In genomic region chr4:6246170-6246634, GRCh38 we compare ENCODE assay signal across 25 cellular contexts. TPM values are rescaled to one million over a fixed set of nuclear protein-coding genes. Genes with fewer than 3 reads are reported as not detected.
"Had no signal": no experiment of that assay in that cellular context is flagged by ENCODE, and none has a peak within 500 bp of the region (broad histone marks: within the 10 kb centered on the region; RNA-seq: fewer than 3 reads in every experiment).

No MANE protein-coding gene starts in this region.

- H3K4me1 Mint-ChIP-seq: nephron progenitor cell; stimulated activated memory B cell treated with anti-CD40 and anti-IgM and Interleukin-4, amounts not matched to agents 10 μg/mL and 1 μg/mL and 100 μg/mL, for 72 hours had no signal

- H3K27ac ChIP-seq: colonic mucosa, gastrocnemius medialis, heart right ventricle, right lobe of liver, thoracic aorta, upper lobe of left lung had no signal

- H3K9me3 ChIP-seq: colonic mucosa, gastrocnemius medialis, right lobe of liver had no signal

- H3K27ac Mint-ChIP-seq: activated CD4-positive, alpha-beta T cell treated with anti-CD3 and anti-CD28 coated beads, Interleukin-2, amount 10 ng/mL, durations not matched to agents 24 days and 14 days; activated CD8-positive, alpha-beta T cell treated with anti-CD3 and anti-CD28 coated beads for 36 hours; activated T-cell treated with anti-CD3 and anti-CD28 coated beads, Interleukin-2, amount 50 U/mL, for 24 hours; activated T-helper 2 cell treated with anti-CD3 and anti-CD28 coated beads, Interferon-gamma antibody, Interleukin-2, Interleukin-4, amounts not matched to agents 10 μg/mL and 5 μg/mL and 100 μg/mL, durations not matched to agents 14 hours and 24 hours and 36 hours; brain; nephron progenitor cell; stimulated activated memory B cell treated with anti-CD40 and anti-IgM and Interleukin-4, amounts not matched to agents 10 μg/mL and 1 μg/mL and 100 μg/mL, for 72 hours had no signal

- H3K27me3 ChIP-seq: colonic mucosa had no signal

- H3K4me3 ChIP-seq: colonic mucosa, right lobe of liver had no signal

- DNase-seq: activated CD4-positive, alpha-beta T cell treated with anti-CD3 and anti-CD28 coated beads, Interleukin-2, amount 10 ng/mL, durations not matched to agents 24 days and 14 days; activated CD4-positive, CD25-positive, alpha-beta regulatory T cell; activated CD8-positive, alpha-beta T cell treated with anti-CD3 and anti-CD28 coated beads for 36 hours; activated naive CD4-positive, alpha-beta T cell treated with Interleukin-2 at 50 U/mL for 16 hours; activated T-cell treated with anti-CD3 and anti-CD28 coated beads, Interleukin-2, amount 50 U/mL, for 24 hours; colonic mucosa; gastrocnemius medialis; heart right ventricle; mammary epithelial cell; nephron progenitor cell; right lobe of liver; small intestine; stimulated activated CD4-positive, alpha-beta T cell treated with anti-CD3 and anti-CD28 coated beads, Interleukin-4, amount 100 ng/mL, for 4 hours; T-helper 1 cell; T-helper 9 cell; upper lobe of left lung had no signal

- H3K4me3 Mint-ChIP-seq: activated CD4-positive, alpha-beta T cell treated with anti-CD3 and anti-CD28 coated beads, Interleukin-2, amount 10 ng/mL, durations not matched to agents 24 days and 14 days; activated CD8-positive, alpha-beta T cell treated with anti-CD3 and anti-CD28 coated beads for 36 hours; activated T-cell treated with anti-CD3 and anti-CD28 coated beads, Interleukin-2, amount 50 U/mL, for 24 hours; nephron progenitor cell; stimulated activated memory B cell treated with anti-CD40 and anti-IgM and Interleukin-4, amounts not matched to agents 10 μg/mL and 1 μg/mL and 100 μg/mL, for 72 hours had no signal

- H3K4me1 ChIP-seq: colonic mucosa, gastrocnemius medialis, right lobe of liver had no signal

- H3K36me3 Mint-ChIP-seq: brain had no signal

- H3K36me3 ChIP-seq: colonic mucosa, gastrocnemius medialis, heart right ventricle, right lobe of liver, thoracic aorta, upper lobe of left lung had no signal

- ATAC-seq: activated CD8-positive, alpha-beta T cell treated with anti-CD3 and anti-CD28 coated beads for 36 hours; esophagus mucosa; gastrocnemius medialis; left lobe of liver; stimulated activated memory B cell treated with anti-CD40 and anti-IgM and Interleukin-4, amounts not matched to agents 10 μg/mL and 1 μg/mL and 100 μg/mL, for 72 hours had no signal

RNA-seq across cellular contexts. Expression of gene JAKMIP1, which starts 45.9 kb away (rescaled TPM):
- total RNA-seq: esophagus mucosa, left lobe of liver, mammary epithelial cell, osteocyte, pulmonary artery endothelial cell had no signal
- polyA plus RNA-seq: keratinocyte, mammary epithelial cell had no signal
